ENCODE assay signal across 2 cellular contexts in the genomic region with DNA sequence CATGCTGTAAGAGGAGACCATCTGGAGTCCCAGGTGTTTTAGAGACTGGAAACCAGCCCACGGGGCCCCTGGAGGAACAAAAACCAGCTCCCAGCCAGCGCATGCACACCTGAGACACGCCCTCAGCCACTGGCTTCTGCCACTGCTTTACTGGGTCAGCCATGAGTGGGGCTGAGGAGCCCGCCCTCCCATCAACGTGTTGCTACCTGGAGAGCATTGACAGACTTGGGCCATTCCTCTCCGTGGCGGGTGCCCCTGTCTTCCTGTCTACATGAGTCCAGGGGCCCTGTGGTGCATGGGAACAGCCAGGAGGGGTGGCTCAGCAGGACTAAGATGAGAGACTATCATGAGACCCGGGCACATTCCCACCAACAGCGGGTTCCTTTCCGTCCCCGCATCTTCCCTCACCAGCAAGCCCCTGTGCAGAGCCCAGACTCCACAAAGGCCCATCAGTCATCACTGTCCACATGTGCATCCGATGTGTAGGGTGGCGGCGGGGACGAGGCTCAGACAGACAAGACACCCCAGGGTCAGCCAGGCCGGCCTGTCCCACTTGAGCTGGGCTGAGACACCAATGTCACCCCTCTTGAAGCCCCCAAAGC.
TF ChIP-seq lines count a peak whose summit lies in the region.

No MANE protein-coding gene starts in this region.

TF ChIP-seq in A549, 52 proteins besides CTCF, POLR2A, EP300 and RAD21 (continued from another document):
- no peak for TF ChIP-seq FOXS1 (CRISPR knock-in tag; IDR thresholded peaks at IDR 0.05)
- no peak for TF ChIP-seq FOSL2 (IDR thresholded peaks at IDR 0.05)
- no peak for TF ChIP-seq FOSL2 (CRISPR knock-in tag; IDR thresholded peaks at IDR 0.05)
- TF ChIP-seq MAZ (IDR thresholded peaks at IDR 0.05; ENCODE audit: borderline replicate concordance, low read depth, low read length) = no peak
- no peak for TF ChIP-seq SREBF2 (IDR thresholded peaks at IDR 0.05)
- TF ChIP-seq KDM5A (IDR thresholded peaks at IDR 0.05) = no peak
- no peak for TF ChIP-seq HMGXB4 (CRISPR knock-in tag; IDR thresholded peaks at IDR 0.05; ENCODE audit: borderline replicate concordance)
- no peak for TF ChIP-seq HEYL (CRISPR knock-in tag; IDR thresholded peaks at IDR 0.05)
TF ChIP-seq in A549: peak in this region for 0.

TF ChIP-seq in HEK293, 187 proteins besides CTCF, POLR2A, EP300 and RAD21 (continued from another document):
- TF ChIP-seq ZBTB10 (tag by site-specific recombination; IDR thresholded peaks at IDR 0.05) (no peak), ATF2 (tag by site-specific recombination; IDR thresholded peaks at IDR 0.05; ENCODE audit: low read depth) (no peak), ZNF311 (tag by site-specific recombination; IDR thresholded peaks at IDR 0.05; ENCODE audit: borderline replicate concordance) (no peak), ZNF768 (tag by site-specific recombination; IDR thresholded peaks at IDR 0.05) (no peak), MEIS1 (CRISPR knock-in tag; IDR thresholded peaks at IDR 0.05; ENCODE audit: borderline replicate concordance) (no peak), ZNF660 (tag by site-specific recombination; IDR thresholded peaks at IDR 0.05) (no peak), ZNF792 (tag by site-specific recombination; IDR thresholded peaks at IDR 0.05) (no peak), ZNF514 (tag by site-specific recombination; IDR thresholded peaks at IDR 0.05) (no peak), ZNF785 (tag by site-specific recombination; IDR thresholded peaks at IDR 0.05) (no peak), ZNF488 (tag by site-specific recombination; IDR thresholded peaks at IDR 0.05) (no peak), ZNF239 (tag by site-specific recombination; IDR thresholded peaks at IDR 0.05) (no peak), ZNF692 (tag by site-specific recombination; IDR thresholded peaks at IDR 0.05) (no peak), SCRT2 (tag by site-specific recombination; IDR thresholded peaks at IDR 0.05) (peak; percentile 41; the same call in 1 of the 2 replicates), ZNF530 (tag by site-specific recombination; IDR thresholded peaks at IDR 0.05; ENCODE audit: low read depth) (no peak), ZNF600 (tag by site-specific recombination; IDR thresholded peaks at IDR 0.05) (no peak), ZNF571 (tag by site-specific recombination; IDR thresholded peaks at IDR 0.05) (no peak), ZNF521 (tag by site-specific recombination; IDR thresholded peaks at IDR 0.05) (no peak), KLF7 (tag by site-specific recombination; IDR thresholded peaks at IDR 0.05; ENCODE audit: borderline replicate concordance) (no peak), ZNF555 (tag by site-specific recombination; conservative IDR thresholded peaks at IDR 0.05) (no peak)
- TF ChIP-seq, protein P1, sequence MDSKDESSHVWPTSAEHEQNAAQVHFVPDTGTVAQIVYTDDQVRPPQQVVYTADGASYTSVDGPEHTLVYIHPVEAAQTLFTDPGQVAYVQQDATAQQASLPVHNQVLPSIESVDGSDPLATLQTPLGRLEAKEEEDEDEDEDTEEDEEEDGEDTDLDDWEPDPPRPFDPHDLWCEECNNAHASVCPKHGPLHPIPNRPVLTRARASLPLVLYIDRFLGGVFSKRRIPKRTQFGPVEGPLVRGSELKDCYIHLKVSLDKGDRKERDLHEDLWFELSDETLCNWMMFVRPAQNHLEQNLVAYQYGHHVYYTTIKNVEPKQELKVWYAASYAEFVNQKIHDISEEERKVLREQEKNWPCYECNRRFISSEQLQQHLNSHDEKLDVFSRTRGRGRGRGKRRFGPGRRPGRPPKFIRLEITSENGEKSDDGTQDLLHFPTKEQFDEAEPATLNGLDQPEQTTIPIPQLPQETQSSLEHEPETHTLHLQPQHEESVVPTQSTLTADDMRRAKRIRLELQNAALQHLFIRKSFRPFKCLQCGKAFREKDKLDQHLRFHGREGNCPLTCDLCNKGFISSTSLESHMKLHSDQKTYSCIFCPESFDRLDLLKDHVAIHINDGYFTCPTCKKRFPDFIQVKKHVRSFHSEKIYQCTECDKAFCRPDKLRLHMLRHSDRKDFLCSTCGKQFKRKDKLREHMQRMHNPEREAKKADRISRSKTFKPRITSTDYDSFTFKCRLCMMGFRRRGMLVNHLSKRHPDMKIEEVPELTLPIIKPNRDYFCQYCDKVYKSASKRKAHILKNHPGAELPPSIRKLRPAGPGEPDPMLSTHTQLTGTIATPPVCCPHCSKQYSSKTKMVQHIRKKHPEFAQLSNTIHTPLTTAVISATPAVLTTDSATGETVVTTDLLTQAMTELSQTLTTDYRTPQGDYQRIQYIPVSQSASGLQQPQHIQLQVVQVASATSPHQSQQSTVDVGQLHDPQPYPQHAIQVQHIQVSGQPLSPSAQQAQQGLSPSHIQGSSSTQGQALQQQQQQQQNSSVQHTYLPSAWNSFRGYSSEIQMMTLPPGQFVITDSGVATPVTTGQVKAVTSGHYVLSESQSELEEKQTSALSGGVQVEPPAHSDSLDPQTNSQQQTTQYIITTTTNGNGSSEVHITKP (tag by site-specific recombination; IDR thresholded peaks at IDR 0.05) = no peak
